Comparison of ENCODE assay signal across 8 cellular contexts in genomic region chr6:125779924-125780539, GRCh38. TPM values are rescaled to one million over a fixed set of nuclear protein-coding genes. Genes with fewer than 3 reads are reported as not detected.
DNase-seq lines count a peak whose midpoint lies in the region; ATAC-seq, FAIRE-seq and TF ChIP-seq lines count a peak whose summit lies in the region.

No MANE protein-coding gene starts in this region.

- ATAC-seq in GM18868 (IDR thresholded peaks at IDR 0.05; ENCODE audit: unreplicated experiment), result peak; percentile 79
- peak; percentile 84 for ATAC-seq in HG03135 (IDR thresholded peaks at IDR 0.05; ENCODE audit: unreplicated experiment)
- peak; percentile 87 for ATAC-seq in WTC11
- ATAC-seq in central memory CD8-positive, alpha-beta T cell (replicated peaks; ENCODE audit: extremely low read depth, poor library complexity, severe bottlenecking), result peak; percentile 87

- POLR2A ChIA-PET in WTC11 (lab: Charles Lee), result interaction anchor here (0.9 to 2.1 kb wide), 2 partner anchors 10 to 206 kb away, joined by 4 to 8 read pairs; partner anchors contain the start of genes NCOA7 and TRMT11

- H3K4me3 ChIP-seq in spleen, result peak overlapping the region; percentile 50 to 83 (median 60)

- H3K4me1 ChIP-seq in spleen, result peaks cover 7 to 34% (median 14%) of the 10 kb centered on the region in 6 donors

- peaks cover 4% of the 10 kb centered on the region; the same call in 1 of the 2 replicates for H3K36me3 Mint-ChIP-seq in WTC11
- H3K36me3 Mint-ChIP-seq in central memory CD8-positive, alpha-beta T cell (ENCODE audit: insufficient read depth), result peaks cover 2% of the 10 kb centered on the region

- no peaks in the 10 kb centered on the region for H3K27me3 ChIP-seq in spleen (replicated peaks in 1 of 7)

- no peaks in the 10 kb centered on the region for H3K9me3 ChIP-seq in spleen

- no peaks in the 10 kb centered on the region; the same call in 1 of the 2 replicates for H3K27me3 Mint-ChIP-seq in WTC11 (ENCODE audit: low read depth)
- H3K27me3 Mint-ChIP-seq in central memory CD8-positive, alpha-beta T cell, result no peaks in the 10 kb centered on the region

- TF ChIP-seq POLR2A in spleen (IDR thresholded peaks at IDR 0.05), result no peak

- DNase-seq in ACHN (peak; percentile 92), NCI-H2196 (lab: John Stamatoyannopoulos, UW; ENCODE audit: unreplicated experiment) (peak; percentile 95), WTC11 (ENCODE audit: low spot score) (peak; percentile 75), spleen (peak; percentile 90)
- peak; percentile 89 for DNase-seq in central memory CD8-positive, alpha-beta T cell (ENCODE audit: low spot score in 2 of 2)

- FAIRE-seq in islet of Langerhans (lab: Jason Lieb, UNC), result peak; percentile 85

- no peak overlapping the region for H3K4me3 Mint-ChIP-seq in WTC11
- H3K4me3 Mint-ChIP-seq in central memory CD8-positive, alpha-beta T cell, result no peak overlapping the region

- peaks cover 12% of the 10 kb centered on the region for H3K4me1 Mint-ChIP-seq in WTC11
- H3K4me1 Mint-ChIP-seq in central memory CD8-positive, alpha-beta T cell, result peaks cover 5% of the 10 kb centered on the region

- H3K27ac Mint-ChIP-seq in WTC11, result no peak overlapping the region
- no peak overlapping the region for H3K27ac Mint-ChIP-seq in central memory CD8-positive, alpha-beta T cell (ENCODE audit: low read depth)

- 13 to 15% (median 14%) methylated on average over 17 of the region's 17 CpGs for WGBS in spleen, 5 donors

- no peaks in the 10 kb centered on the region for H3K36me3 ChIP-seq in spleen

- CTCF ChIA-PET in WTC11 (lab: Charles Lee), result interaction anchor here (1.1 to 2.2 kb wide), 2 partner anchors 11 to 21 kb away, joined by 3 to 28 read pairs; partner anchors contain the start of gene NCOA7

- intact Hi-C loops in spleen (cut with DNase I; ENCODE audit: low total_unique reads), result loop anchor here (5.0 kb wide), 2 partner anchors 177 to 192 kb away; partner anchors contain the start of gene HINT3

- in situ Hi-C loops in ACHN (cut with HindIII; ENCODE audit: low pct_ligation_motif_present, low pct_unique_long_range_greater_than_20kb, low sequenced_read_pairs), result no loop called here

- H3K9me3 Mint-ChIP-seq in WTC11, result peaks cover 20% of the 10 kb centered on the region
- H3K9me3 Mint-ChIP-seq in central memory CD8-positive, alpha-beta T cell, result no peaks in the 10 kb centered on the region

- peak overlapping the region; percentile 93 to 98 (median 96) for H3K27ac ChIP-seq in spleen

- no peak for TF ChIP-seq CTCF in WTC11 (IDR thresholded peaks at IDR 0.05)
- TF ChIP-seq CTCF in spleen (IDR thresholded peaks at IDR 0.05 in 8 of 11, conservative IDR thresholded peaks at IDR 0.05 in 3 of 11), result peak in 10 of 11 experiments; percentile 38 to 78 (median 58)

TF ChIP-seq in WTC11, 78 proteins besides CTCF, POLR2A, EP300 and RAD21:
- TF ChIP-seq SP1 (CRISPR knock-in tag; conservative IDR thresholded peaks at IDR 0.05), result peak; percentile 48; the same call in 1 of the 2 replicates
- 0 out of 2 replicates have a peak, but pooled peaks have one; percentile 42 for TF ChIP-seq PRRX2 (CRISPR knock-in tag; IDR thresholded peaks at IDR 0.05)
- TF ChIP-seq ERG (CRISPR knock-in tag; IDR thresholded peaks at IDR 0.05), result peak; percentile 49; the same call in 1 of the 2 replicates
- no peak for TF ChIP-seq SMAD4 (CRISPR knock-in tag; IDR thresholded peaks at IDR 0.05)
- no peak for TF ChIP-seq ELF4 (CRISPR knock-in tag; IDR thresholded peaks at IDR 0.05; ENCODE audit: low read depth)
- TF ChIP-seq HMGA2 (CRISPR knock-in tag; IDR thresholded peaks at IDR 0.05), result peak; percentile 55
- TF ChIP-seq TEAD1 (CRISPR knock-in tag; IDR thresholded peaks at IDR 0.05), result no peak
- TF ChIP-seq GABPB1 (CRISPR knock-in tag; IDR thresholded peaks at IDR 0.05), result peak; percentile 82; the same call in 1 of the 2 replicates

RNA-seq across cellular contexts. Expression of gene NCOA7, which starts 10.7 kb away (rescaled TPM):
- 9.0 to 14.4 TPM (median 9.9 TPM) in 3 replicates for total RNA-seq in WTC11 (2021)
- total RNA-seq in spleen, result 10 to 100 TPM; 27.9 to 84.3 (median 50.7) TPM
- polyA plus RNA-seq in spleen, result 10 to 100 TPM; 11.8 to 18.2 (median 12.9) TPM

RNA-seq across cellular contexts. Expression of gene HEY2, which starts 30.6 kb away (rescaled TPM):
- total RNA-seq in WTC11 (2021), result 10.6 to 12.3 TPM (median 11.5 TPM) in 3 replicates
- 1 to 10 TPM in 6 of 7 donors, under 1 TPM in 1; 0.72 to 3.7 (median 2.5) TPM for total RNA-seq in spleen
- polyA plus RNA-seq in spleen, result 1 to 10 TPM in 2 of 3 donors, under 1 TPM in 1; 0.59 to 1.4 (median 1.3) TPM

Comparison
In these comparisons a context has a peak if more than half of its experiments do, and no peak if none do; other contexts are left out.
1. Peak in every context shown above with its lines: DNase-seq, ATAC-seq, H3K4me3 ChIP-seq and H3K27ac ChIP-seq.